In the genomic region with DNA sequence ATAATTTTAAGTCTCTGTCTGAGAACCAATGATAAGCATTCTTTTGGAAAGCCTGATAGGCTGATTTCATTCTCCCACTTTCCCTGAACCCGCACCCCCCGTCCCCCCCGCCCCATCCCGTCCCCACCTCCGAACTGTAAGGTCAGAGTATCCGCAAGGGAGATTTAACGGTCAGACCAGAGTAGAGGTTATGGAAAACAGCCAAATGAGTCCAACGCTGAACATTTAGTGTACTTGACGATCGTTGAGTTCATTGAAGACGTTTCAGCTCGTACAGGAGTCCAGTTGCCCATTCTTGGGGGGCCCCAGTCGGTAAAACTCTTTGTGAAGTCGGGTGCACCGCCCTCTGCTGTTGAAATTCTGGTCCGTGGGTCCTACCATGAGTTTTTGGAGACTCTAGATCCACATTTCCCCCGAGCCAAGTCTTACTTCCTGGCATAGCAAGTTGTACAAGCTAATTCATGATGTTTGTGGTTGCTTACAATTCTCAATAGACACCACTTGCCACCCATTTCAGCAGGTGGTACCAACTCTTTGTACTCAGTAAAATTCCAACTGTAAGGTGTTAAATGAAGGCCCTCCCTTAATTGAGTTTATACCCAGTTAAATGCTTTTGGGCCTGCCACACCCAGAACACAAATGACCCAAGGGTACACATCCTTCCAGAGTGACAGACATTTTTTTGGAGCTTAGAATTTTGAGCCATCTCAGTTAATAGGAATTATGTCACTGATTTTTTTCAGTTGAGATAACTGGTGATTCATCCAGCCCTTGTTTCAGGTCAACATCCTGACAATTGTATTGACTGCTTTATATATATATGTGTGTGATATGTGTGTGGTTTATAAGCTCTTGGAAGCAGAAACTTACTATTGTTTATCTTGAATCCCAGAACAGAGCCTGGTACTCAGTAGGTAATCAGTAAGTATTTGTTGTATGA, we compare ENCODE assay signal across 8 cellular contexts. TPM values are rescaled to one million over a fixed set of nuclear protein-coding genes. Genes with fewer than 3 reads are reported as not detected.
DNase-seq lines count a peak whose midpoint lies in the region; ATAC-seq and TF ChIP-seq lines count a peak whose summit lies in the region.

No MANE protein-coding gene starts in this region.

- TF ChIP-seq CTCF in HFFc6 (IDR thresholded peaks at IDR 0.05) (peak; percentile 77), RWPE2 (IDR thresholded peaks at IDR 0.05; ENCODE audit: poor library complexity, severe bottlenecking) (peak; percentile 49), osteocyte (IDR thresholded peaks at IDR 0.05) (peak; percentile 65)

- POLR2A ChIA-PET in CD8-positive, alpha-beta memory T cell (lab: Charles Lee) = no interaction called here

- peaks cover 35 to 48% (median 43%) of the 10 kb centered on the region in 3 donors for H3K4me1 Mint-ChIP-seq in CD8-positive, alpha-beta memory T cell
- H3K4me1 Mint-ChIP-seq in HFFc6 (ENCODE audit: low read depth) = peaks cover 37% of the 10 kb centered on the region
- peaks cover 21% of the 10 kb centered on the region for H3K4me1 Mint-ChIP-seq in osteocyte (ENCODE audit: unreplicated experiment)

- ATAC-seq in RWPE2 (ENCODE audit: low read depth) (no peak), Right ventricle myocardium superior (ENCODE audit: poor library complexity) (peak; percentile 34), HG02938 (IDR thresholded peaks at IDR 0.05; ENCODE audit: unreplicated experiment) (no peak), GM18873 (IDR thresholded peaks at IDR 0.05; ENCODE audit: low FRiP score, unreplicated experiment) (no peak)
- ATAC-seq in activated naive CD4-positive, alpha-beta T cell treated with anti-CD3 and anti-CD28 coated beads, Interleukin-2, amount 50 U/mL, for 72 hours = no peak

- H3K4me3 ChIP-seq in CD8-positive, alpha-beta memory T cell (ENCODE audit: low read length) = peak overlapping the region; percentile 95
- peak overlapping the region; percentile 76 for H3K4me3 ChIP-seq in RWPE2 (ENCODE audit: severe bottlenecking)

- peaks cover 0 to 33% (median 2%) of the 10 kb centered on the region in 3 donors for H3K36me3 Mint-ChIP-seq in CD8-positive, alpha-beta memory T cell
- H3K36me3 Mint-ChIP-seq in HFFc6 (ENCODE audit: low read depth) (peaks cover 16% of the 10 kb centered on the region), osteocyte (ENCODE audit: unreplicated experiment) (peaks cover 3% of the 10 kb centered on the region)
- H3K36me3 Mint-ChIP-seq in activated naive CD4-positive, alpha-beta T cell treated with anti-CD3 and anti-CD28 coated beads, Interleukin-2, amount 50 U/mL, for 72 hours = peaks cover 9 to 10% of the 10 kb centered on the region in 2 donors

- peak overlapping the region; percentile 83 for H3K27ac ChIP-seq in CD8-positive, alpha-beta memory T cell (ENCODE audit: low read depth, low read length)
- H3K27ac ChIP-seq in RWPE2 (ENCODE audit: poor library complexity, severe bottlenecking) = peak overlapping the region; percentile 61

- DNase-seq in CD8-positive, alpha-beta memory T cell = peak; percentile 4 to 59 (median 31)
- DNase-seq in HFFc6 (peak; percentile 42), RWPE2 (ENCODE audit: low spot score) (no peak), Right ventricle myocardium superior (peak; percentile 69), osteocyte (ENCODE audit: extremely low spot score, unreplicated experiment) (no peak)
- DNase-seq in activated naive CD4-positive, alpha-beta T cell treated with anti-CD3 and anti-CD28 coated beads, Interleukin-2, amount 50 U/mL, for 72 hours (ENCODE audit: low spot score in 2 of 2) = peak in 1 of 2 donors; percentile 47

- no peaks in the 10 kb centered on the region for H3K27me3 ChIP-seq in CD8-positive, alpha-beta memory T cell (ENCODE audit: insufficient read depth, low read length, poor library complexity, severe bottlenecking)
- H3K27me3 ChIP-seq in RWPE2 (ENCODE audit: insufficient read depth, poor library complexity, severe bottlenecking) = no peaks in the 10 kb centered on the region

- H3K4me3 Mint-ChIP-seq in CD8-positive, alpha-beta memory T cell = peak overlapping the region; percentile 92 to 99 (median 96)
- H3K4me3 Mint-ChIP-seq in HFFc6 = peak overlapping the region; percentile 95
- H3K4me3 Mint-ChIP-seq in osteocyte (ENCODE audit: unreplicated experiment) = peak overlapping the region; percentile 85

- H3K36me3 ChIP-seq in CD8-positive, alpha-beta memory T cell (ENCODE audit: insufficient read depth, low read length) = no peaks in the 10 kb centered on the region
- H3K36me3 ChIP-seq in RWPE2 (ENCODE audit: low read depth) = peaks cover 23% of the 10 kb centered on the region

- CTCF ChIA-PET in CD8-positive, alpha-beta memory T cell (lab: Charles Lee) = interaction anchor here (0.5 to 2.0 kb wide), 4 partner anchors 9 to 37 kb away, joined by 3 to 10 read pairs (median 6); no protein-coding TSS in a partner anchor

- H3K9me3 Mint-ChIP-seq in CD8-positive, alpha-beta memory T cell = no peaks in the 10 kb centered on the region
- H3K9me3 Mint-ChIP-seq in HFFc6 (no peaks in the 10 kb centered on the region), osteocyte (ENCODE audit: unreplicated experiment) (no peaks in the 10 kb centered on the region)
- H3K9me3 Mint-ChIP-seq in activated naive CD4-positive, alpha-beta T cell treated with anti-CD3 and anti-CD28 coated beads, Interleukin-2, amount 50 U/mL, for 72 hours = no peaks in the 10 kb centered on the region

- H3K9me3 ChIP-seq in CD8-positive, alpha-beta memory T cell (ENCODE audit: low read length) = no peaks in the 10 kb centered on the region
- no peaks in the 10 kb centered on the region for H3K9me3 ChIP-seq in RWPE2 (ENCODE audit: severe bottlenecking)

- peaks cover 22% of the 10 kb centered on the region for H3K4me1 ChIP-seq in CD8-positive, alpha-beta memory T cell (ENCODE audit: insufficient read depth, low read length)
- H3K4me1 ChIP-seq in RWPE2 (ENCODE audit: insufficient read depth, poor library complexity, severe bottlenecking) = no peaks in the 10 kb centered on the region

- intact Hi-C loops in Right ventricle myocardium superior (cut with DNase I) = loop anchor here (5.0 kb wide), 2 partner anchors 50 to 205 kb away; no protein-coding TSS in a partner anchor

- H3K27ac Mint-ChIP-seq in CD8-positive, alpha-beta memory T cell = peak overlapping the region; percentile 84 to 98 (median 93)
- H3K27ac Mint-ChIP-seq in HFFc6 (peak overlapping the region; percentile 84), osteocyte (ENCODE audit: unreplicated experiment) (peak overlapping the region; percentile 90)
- H3K27ac Mint-ChIP-seq in activated naive CD4-positive, alpha-beta T cell treated with anti-CD3 and anti-CD28 coated beads, Interleukin-2, amount 50 U/mL, for 72 hours = peak overlapping the region; percentile 81 to 90

- peaks cover 0 to 2% of the 10 kb centered on the region in 2 donors for H3K27me3 Mint-ChIP-seq in CD8-positive, alpha-beta memory T cell
- H3K27me3 Mint-ChIP-seq in HFFc6 (ENCODE audit: insufficient read depth) (peaks cover 2% of the 10 kb centered on the region), osteocyte (ENCODE audit: unreplicated experiment) (no peaks in the 10 kb centered on the region)

RNA-seq across cellular contexts. Expression of a gene that starts 1.2 kb away (rescaled TPM):
- 10 to 100 TPM; 30.6 to 33.0 TPM for total RNA-seq in CD8-positive, alpha-beta memory T cell
- 29.2 TPM for polyA plus RNA-seq in CD8-positive, alpha-beta memory T cell
- total RNA-seq in HFFc6 (2021; fragmentation: NEBNext Ultra II Directional; extraction: Animal tissue kit (Norgen Biotek cat#: 25700)) = 10 to 100 TPM; 36.2 to 48.2 (median 41.2) TPM
- 10 to 100 TPM; 26.8 to 35.8 TPM for total RNA-seq in activated naive CD4-positive, alpha-beta T cell treated with anti-CD3 and anti-CD28 coated beads, Interleukin-2, amount 50 U/mL, for 72 hours
- total RNA-seq in Right ventricle myocardium superior (38.2 TPM), osteocyte (48.9 and 49.9 TPM in 2 replicates)

RNA-seq across cellular contexts. Expression of a gene that starts 1.3 kb away (rescaled TPM):
- 1 to 10 TPM; 2.1 TPM for total RNA-seq in CD8-positive, alpha-beta memory T cell
- 1.6 TPM for polyA plus RNA-seq in CD8-positive, alpha-beta memory T cell
- 1 to 10 TPM in 4 of 6 experiments, under 1 TPM in 2; 0.85 to 1.1 (median 1.0) TPM for total RNA-seq in HFFc6 (2021; fragmentation: NEBNext Ultra II Directional; extraction: Animal tissue kit (Norgen Biotek cat#: 25700))
- 1 to 10 TPM; 1.9 to 4.0 TPM for total RNA-seq in activated naive CD4-positive, alpha-beta T cell treated with anti-CD3 and anti-CD28 coated beads, Interleukin-2, amount 50 U/mL, for 72 hours
- 14.4 TPM for total RNA-seq in Right ventricle myocardium superior
- 1.9 and 2.0 TPM in 2 replicates for total RNA-seq in osteocyte

Comparison
In these comparisons a context has a peak if more than half of its experiments do, and no peak if none do; other contexts are left out.
1. DNase-seq: peak in CD8-positive, alpha-beta memory T cell (5 of 5), HFFc6 (single experiment) and Right ventricle myocardium superior (single experiment); none in RWPE2 (single experiment) and osteocyte (single experiment).
2. Peak in every context shown above with its lines, with median percentiles within 50 percentile points of each other: H3K27ac Mint-ChIP-seq, H3K4me3 Mint-ChIP-seq and CTCF ChIP-seq.